In the genomic region with DNA sequence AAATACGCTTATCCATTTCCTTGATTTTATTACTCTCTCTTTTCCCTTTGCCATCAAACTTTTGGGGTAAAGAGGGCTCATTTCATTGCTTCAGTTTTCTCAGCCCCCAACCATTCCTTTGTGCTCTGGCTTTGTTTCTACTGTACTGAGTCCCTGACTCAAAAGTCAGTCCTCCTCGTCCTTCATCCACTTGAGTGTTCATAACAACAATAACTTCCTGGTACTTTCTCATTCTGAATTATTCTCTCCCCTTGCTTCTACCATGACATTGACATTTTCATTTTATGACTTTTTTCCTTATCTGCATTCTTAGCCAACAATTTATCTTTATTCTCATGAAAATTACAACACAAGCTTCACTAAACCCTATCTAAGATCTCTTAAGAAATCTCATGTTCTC, we compare ENCODE assay signal across 1 cellular context.
TF ChIP-seq lines count a peak whose summit lies in the region.

No MANE protein-coding gene starts in this region.

TF ChIP-seq in K562, 482 proteins besides CTCF, POLR2A, EP300 and RAD21 (continues in another document):
- TF ChIP-seq XRCC5 (IDR thresholded peaks at IDR 0.05; ENCODE audit: low read depth, low read length) (no peak), SMARCA4 (IDR thresholded peaks at IDR 0.05) (0 out of 2 replicates have a peak, but pooled peaks have one; percentile 44), TAF9B (IDR thresholded peaks at IDR 0.05; ENCODE audit: partially characterized antibody) (peak; percentile 16), KLF1 (tag; IDR thresholded peaks at IDR 0.05) (no peak), RBFOX2 (IDR thresholded peaks at IDR 0.05; ENCODE audit: low read depth, low read length) (no peak), NR3C1 (CRISPR knock-in tag; IDR thresholded peaks at IDR 0.05) (no peak), MTA2 (IDR thresholded peaks at IDR 0.05; ENCODE audit: low read depth) (no peak), JUNB (CRISPR knock-in tag; conservative IDR thresholded peaks at IDR 0.05) (no peak), ZNF696 (CRISPR knock-in tag; conservative IDR thresholded peaks at IDR 0.05) (no peak), ZNF766 (CRISPR knock-in tag; conservative IDR thresholded peaks at IDR 0.05) (0 out of 2 replicates have a peak, but pooled peaks have one; percentile 29), RBBP5 (IDR thresholded peaks at IDR 0.05; ENCODE audit: borderline replicate concordance, insufficient read depth, low read length, poor library complexity, severe bottlenecking) (no peak), ZNF23 (CRISPR knock-in tag; IDR thresholded peaks at IDR 0.05) (no peak), MAFG (tag; conservative IDR thresholded peaks at IDR 0.05) (0 out of 2 replicates have a peak, but pooled peaks have one; percentile 31), IFI16 (CRISPR knock-in tag; IDR thresholded peaks at IDR 0.05) (no peak), CCAR2 (IDR thresholded peaks at IDR 0.05; ENCODE audit: low read depth, low read length) (no peak), NFYB (IDR thresholded peaks at IDR 0.05; ENCODE audit: extremely low read depth, insufficient read length) (no peak), CHD1 (IDR thresholded peaks at IDR 0.05; ENCODE audit: low read length) (peak; percentile 11), ZBTB7A (IDR thresholded peaks at IDR 0.05; ENCODE audit: borderline replicate concordance, control insufficient read depth, low read depth, low read length) (no peak), OTX1 (CRISPR knock-in tag; IDR thresholded peaks at IDR 0.05) (no peak), SREBF2 (CRISPR knock-in tag; IDR thresholded peaks at IDR 0.05) (no peak), PHTF2 (CRISPR knock-in tag; IDR thresholded peaks at IDR 0.05) (no peak), GATAD2A (IDR thresholded peaks at IDR 0.05) (no peak), ZNF263 (CRISPR knock-in tag; IDR thresholded peaks at IDR 0.05; ENCODE audit: borderline replicate concordance) (peak; percentile 70), ZBTB17 (CRISPR knock-in tag; IDR thresholded peaks at IDR 0.05) (no peak), CXXC5 (CRISPR knock-in tag; IDR thresholded peaks at IDR 0.05) (no peak), CREBBP (IDR thresholded peaks at IDR 0.05; ENCODE audit: low read depth, low read length) (no peak), ZNF561 (CRISPR knock-in tag; conservative IDR thresholded peaks at IDR 0.05) (no peak), CBX1 (IDR thresholded peaks at IDR 0.05; ENCODE audit: low read depth) (no peak), DMBX1 (CRISPR knock-in tag; IDR thresholded peaks at IDR 0.05; ENCODE audit: borderline replicate concordance) (no peak), RUNX1 (IDR thresholded peaks at IDR 0.05; ENCODE audit: low read depth) (no peak), HEY1 (CRISPR knock-in tag; IDR thresholded peaks at IDR 0.05; ENCODE audit: borderline replicate concordance) (no peak), ZKSCAN1 (IDR thresholded peaks at IDR 0.05; ENCODE audit: low read depth, low read length) (no peak), POLR2AphosphoS2 (IDR thresholded peaks at IDR 0.05; ENCODE audit: low read length) (no peak), U2AF2 (optimal IDR thresholded peaks at IDR 0.05; ENCODE audit: low read depth, low read length) (no peak), KDM5B (IDR thresholded peaks at IDR 0.05; ENCODE audit: insufficient replicate concordance, low read depth, low read length) (no peak), HDAC3 (IDR thresholded peaks at IDR 0.05; ENCODE audit: borderline replicate concordance, partially characterized antibody) (no peak), ZNF134 (CRISPR knock-in tag; conservative IDR thresholded peaks at IDR 0.05) (no peak)
- TF ChIP-seq, protein P1, sequence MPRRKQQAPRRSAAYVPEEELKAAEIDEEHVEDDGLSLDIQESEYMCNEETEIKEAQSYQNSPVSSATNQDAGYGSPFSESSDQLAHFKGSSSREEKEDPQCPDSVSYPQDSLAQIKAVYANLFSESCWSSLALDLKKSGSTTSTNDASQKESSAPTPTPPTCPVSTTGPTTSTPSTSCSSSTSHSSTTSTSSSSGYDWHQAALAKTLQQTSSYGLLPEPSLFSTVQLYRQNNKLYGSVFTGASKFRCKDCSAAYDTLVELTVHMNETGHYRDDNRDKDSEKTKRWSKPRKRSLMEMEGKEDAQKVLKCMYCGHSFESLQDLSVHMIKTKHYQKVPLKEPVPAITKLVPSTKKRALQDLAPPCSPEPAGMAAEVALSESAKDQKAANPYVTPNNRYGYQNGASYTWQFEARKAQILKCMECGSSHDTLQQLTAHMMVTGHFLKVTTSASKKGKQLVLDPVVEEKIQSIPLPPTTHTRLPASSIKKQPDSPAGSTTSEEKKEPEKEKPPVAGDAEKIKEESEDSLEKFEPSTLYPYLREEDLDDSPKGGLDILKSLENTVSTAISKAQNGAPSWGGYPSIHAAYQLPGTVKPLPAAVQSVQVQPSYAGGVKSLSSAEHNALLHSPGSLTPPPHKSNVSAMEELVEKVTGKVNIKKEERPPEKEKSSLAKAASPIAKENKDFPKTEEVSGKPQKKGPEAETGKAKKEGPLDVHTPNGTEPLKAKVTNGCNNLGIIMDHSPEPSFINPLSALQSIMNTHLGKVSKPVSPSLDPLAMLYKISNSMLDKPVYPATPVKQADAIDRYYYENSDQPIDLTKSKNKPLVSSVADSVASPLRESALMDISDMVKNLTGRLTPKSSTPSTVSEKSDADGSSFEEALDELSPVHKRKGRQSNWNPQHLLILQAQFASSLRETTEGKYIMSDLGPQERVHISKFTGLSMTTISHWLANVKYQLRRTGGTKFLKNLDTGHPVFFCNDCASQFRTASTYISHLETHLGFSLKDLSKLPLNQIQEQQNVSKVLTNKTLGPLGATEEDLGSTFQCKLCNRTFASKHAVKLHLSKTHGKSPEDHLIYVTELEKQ (CRISPR knock-in tag; IDR thresholded peaks at IDR 0.05): no peak
- TF ChIP-seq, protein P2, sequence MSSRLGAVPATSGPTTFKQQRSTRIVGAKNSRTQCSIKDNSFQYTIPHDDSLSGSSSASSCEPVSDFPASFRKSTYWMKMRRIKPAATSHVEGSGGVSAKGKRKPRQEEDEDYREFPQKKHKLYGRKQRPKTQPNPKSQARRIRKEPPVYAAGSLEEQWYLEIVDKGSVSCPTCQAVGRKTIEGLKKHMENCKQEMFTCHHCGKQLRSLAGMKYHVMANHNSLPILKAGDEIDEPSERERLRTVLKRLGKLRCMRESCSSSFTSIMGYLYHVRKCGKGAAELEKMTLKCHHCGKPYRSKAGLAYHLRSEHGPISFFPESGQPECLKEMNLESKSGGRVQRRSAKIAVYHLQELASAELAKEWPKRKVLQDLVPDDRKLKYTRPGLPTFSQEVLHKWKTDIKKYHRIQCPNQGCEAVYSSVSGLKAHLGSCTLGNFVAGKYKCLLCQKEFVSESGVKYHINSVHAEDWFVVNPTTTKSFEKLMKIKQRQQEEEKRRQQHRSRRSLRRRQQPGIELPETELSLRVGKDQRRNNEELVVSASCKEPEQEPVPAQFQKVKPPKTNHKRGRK (tag; IDR thresholded peaks at IDR 0.05): peak; percentile 22; the same call in 1 of the 2 replicates
- TF ChIP-seq, protein P3, sequence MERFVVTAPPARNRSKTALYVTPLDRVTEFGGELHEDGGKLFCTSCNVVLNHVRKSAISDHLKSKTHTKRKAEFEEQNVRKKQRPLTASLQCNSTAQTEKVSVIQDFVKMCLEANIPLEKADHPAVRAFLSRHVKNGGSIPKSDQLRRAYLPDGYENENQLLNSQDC (CRISPR knock-in tag; IDR thresholded peaks at IDR 0.05): no peak
- TF ChIP-seq, protein P4, sequence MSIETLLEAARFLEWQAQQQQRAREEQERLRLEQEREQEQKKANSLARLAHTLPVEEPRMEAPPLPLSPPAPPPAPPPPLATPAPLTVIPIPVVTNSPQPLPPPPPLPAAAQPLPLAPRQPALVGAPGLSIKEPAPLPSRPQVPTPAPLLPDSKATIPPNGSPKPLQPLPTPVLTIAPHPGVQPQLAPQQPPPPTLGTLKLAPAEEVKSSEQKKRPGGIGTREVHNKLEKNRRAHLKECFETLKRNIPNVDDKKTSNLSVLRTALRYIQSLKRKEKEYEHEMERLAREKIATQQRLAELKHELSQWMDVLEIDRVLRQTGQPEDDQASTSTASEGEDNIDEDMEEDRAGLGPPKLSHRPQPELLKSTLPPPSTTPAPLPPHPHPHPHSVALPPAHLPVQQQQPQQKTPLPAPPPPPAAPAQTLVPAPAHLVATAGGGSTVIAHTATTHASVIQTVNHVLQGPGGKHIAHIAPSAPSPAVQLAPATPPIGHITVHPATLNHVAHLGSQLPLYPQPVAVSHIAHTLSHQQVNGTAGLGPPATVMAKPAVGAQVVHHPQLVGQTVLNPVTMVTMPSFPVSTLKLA (conservative IDR thresholded peaks at IDR 0.05): 0 out of 4 replicates have a peak, but pooled peaks of 1 of the 2 experiments have one; percentile 4
- TF ChIP-seq, protein P5, sequence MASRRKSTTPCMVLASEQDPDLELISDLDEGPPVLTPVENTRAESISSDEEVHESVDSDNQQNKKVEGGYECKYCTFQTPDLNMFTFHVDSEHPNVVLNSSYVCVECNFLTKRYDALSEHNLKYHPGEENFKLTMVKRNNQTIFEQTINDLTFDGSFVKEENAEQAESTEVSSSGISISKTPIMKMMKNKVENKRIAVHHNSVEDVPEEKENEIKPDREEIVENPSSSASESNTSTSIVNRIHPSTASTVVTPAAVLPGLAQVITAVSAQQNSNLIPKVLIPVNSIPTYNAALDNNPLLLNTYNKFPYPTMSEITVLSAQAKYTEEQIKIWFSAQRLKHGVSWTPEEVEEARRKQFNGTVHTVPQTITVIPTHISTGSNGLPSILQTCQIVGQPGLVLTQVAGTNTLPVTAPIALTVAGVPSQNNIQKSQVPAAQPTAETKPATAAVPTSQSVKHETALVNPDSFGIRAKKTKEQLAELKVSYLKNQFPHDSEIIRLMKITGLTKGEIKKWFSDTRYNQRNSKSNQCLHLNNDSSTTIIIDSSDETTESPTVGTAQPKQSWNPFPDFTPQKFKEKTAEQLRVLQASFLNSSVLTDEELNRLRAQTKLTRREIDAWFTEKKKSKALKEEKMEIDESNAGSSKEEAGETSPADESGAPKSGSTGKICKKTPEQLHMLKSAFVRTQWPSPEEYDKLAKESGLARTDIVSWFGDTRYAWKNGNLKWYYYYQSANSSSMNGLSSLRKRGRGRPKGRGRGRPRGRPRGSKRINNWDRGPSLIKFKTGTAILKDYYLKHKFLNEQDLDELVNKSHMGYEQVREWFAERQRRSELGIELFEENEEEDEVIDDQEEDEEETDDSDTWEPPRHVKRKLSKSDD (conservative IDR thresholded peaks at IDR 0.05; ENCODE audit: low read length): no peak
- TF ChIP-seq, protein P6, sequence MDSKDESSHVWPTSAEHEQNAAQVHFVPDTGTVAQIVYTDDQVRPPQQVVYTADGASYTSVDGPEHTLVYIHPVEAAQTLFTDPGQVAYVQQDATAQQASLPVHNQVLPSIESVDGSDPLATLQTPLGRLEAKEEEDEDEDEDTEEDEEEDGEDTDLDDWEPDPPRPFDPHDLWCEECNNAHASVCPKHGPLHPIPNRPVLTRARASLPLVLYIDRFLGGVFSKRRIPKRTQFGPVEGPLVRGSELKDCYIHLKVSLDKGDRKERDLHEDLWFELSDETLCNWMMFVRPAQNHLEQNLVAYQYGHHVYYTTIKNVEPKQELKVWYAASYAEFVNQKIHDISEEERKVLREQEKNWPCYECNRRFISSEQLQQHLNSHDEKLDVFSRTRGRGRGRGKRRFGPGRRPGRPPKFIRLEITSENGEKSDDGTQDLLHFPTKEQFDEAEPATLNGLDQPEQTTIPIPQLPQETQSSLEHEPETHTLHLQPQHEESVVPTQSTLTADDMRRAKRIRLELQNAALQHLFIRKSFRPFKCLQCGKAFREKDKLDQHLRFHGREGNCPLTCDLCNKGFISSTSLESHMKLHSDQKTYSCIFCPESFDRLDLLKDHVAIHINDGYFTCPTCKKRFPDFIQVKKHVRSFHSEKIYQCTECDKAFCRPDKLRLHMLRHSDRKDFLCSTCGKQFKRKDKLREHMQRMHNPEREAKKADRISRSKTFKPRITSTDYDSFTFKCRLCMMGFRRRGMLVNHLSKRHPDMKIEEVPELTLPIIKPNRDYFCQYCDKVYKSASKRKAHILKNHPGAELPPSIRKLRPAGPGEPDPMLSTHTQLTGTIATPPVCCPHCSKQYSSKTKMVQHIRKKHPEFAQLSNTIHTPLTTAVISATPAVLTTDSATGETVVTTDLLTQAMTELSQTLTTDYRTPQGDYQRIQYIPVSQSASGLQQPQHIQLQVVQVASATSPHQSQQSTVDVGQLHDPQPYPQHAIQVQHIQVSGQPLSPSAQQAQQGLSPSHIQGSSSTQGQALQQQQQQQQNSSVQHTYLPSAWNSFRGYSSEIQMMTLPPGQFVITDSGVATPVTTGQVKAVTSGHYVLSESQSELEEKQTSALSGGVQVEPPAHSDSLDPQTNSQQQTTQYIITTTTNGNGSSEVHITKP (IDR thresholded peaks at IDR 0.05; ENCODE audit: partially characterized antibody): no peak
- TF ChIP-seq, protein P7, sequence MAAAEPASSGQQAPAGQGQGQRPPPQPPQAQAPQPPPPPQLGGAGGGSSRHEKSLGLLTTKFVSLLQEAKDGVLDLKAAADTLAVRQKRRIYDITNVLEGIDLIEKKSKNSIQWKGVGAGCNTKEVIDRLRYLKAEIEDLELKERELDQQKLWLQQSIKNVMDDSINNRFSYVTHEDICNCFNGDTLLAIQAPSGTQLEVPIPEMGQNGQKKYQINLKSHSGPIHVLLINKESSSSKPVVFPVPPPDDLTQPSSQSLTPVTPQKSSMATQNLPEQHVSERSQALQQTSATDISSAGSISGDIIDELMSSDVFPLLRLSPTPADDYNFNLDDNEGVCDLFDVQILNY (CRISPR knock-in tag; IDR thresholded peaks at IDR 0.05): no peak
- TF ChIP-seq, protein P8, sequence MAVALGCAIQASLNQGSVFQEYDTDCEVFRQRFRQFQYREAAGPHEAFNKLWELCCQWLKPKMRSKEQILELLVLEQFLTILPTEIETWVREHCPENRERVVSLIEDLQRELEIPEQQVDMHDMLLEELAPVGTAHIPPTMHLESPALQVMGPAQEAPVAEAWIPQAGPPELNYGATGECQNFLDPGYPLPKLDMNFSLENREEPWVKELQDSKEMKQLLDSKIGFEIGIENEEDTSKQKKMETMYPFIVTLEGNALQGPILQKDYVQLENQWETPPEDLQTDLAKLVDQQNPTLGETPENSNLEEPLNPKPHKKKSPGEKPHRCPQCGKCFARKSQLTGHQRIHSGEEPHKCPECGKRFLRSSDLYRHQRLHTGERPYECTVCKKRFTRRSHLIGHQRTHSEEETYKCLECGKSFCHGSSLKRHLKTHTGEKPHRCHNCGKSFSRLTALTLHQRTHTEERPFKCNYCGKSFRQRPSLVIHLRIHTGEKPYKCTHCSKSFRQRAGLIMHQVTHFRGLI (CRISPR knock-in tag; IDR thresholded peaks at IDR 0.05): no peak
- TF ChIP-seq, protein P9, sequence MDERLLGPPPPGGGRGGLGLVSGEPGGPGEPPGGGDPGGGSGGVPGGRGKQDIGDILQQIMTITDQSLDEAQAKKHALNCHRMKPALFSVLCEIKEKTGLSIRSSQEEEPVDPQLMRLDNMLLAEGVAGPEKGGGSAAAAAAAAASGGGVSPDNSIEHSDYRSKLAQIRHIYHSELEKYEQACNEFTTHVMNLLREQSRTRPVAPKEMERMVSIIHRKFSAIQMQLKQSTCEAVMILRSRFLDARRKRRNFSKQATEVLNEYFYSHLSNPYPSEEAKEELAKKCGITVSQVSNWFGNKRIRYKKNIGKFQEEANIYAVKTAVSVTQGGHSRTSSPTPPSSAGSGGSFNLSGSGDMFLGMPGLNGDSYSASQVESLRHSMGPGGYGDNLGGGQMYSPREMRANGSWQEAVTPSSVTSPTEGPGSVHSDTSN (CRISPR knock-in tag; IDR thresholded peaks at IDR 0.05; ENCODE audit: low read depth): no peak
- TF ChIP-seq, protein P9 (tag; conservative IDR thresholded peaks at IDR 0.05; ENCODE audit: low read depth): peak; percentile 51; the same call in 1 of the 2 replicates
